Comparison of ENCODE assay signal across 19 cellular contexts in genomic region chr1:35657851-35658250, GRCh38.
"Had no signal": no experiment of that assay in that cellular context is flagged by ENCODE, and none has a peak within 500 bp of the region (broad histone marks: within the 10 kb centered on the region; RNA-seq: fewer than 3 reads in every experiment).

No MANE protein-coding gene starts in this region.

- H3K4me1 Mint-ChIP-seq: activated CD4-positive, alpha-beta memory T cell treated with anti-CD3 and anti-CD28 coated beads, Interleukin-2, amount 10 ng/mL, durations not matched to agents 7 days and 5 days; brain; nephron had no signal

- H3K4me3 ChIP-seq: heart left ventricle, pancreas, right lobe of liver, skin epidermis, transverse colon had no signal

- H3K9me3 Mint-ChIP-seq: activated CD4-positive, alpha-beta memory T cell treated with anti-CD3 and anti-CD28 coated beads, Interleukin-2, amount 10 ng/mL, durations not matched to agents 7 days and 5 days; nephron had no signal

- H3K4me1 ChIP-seq: heart left ventricle, pancreas, right lobe of liver, transverse colon had no signal

- ATAC-seq: activated naive CD4-positive, alpha-beta T cell treated with anti-CD3 and anti-CD28 coated beads, Interleukin-2, amount 50 U/mL, for 72 hours; heart left ventricle; left cardiac atrium; pancreas; right lobe of liver had no signal

- H3K27ac ChIP-seq: heart left ventricle, pancreas, right lobe of liver, skin epidermis, transverse colon had no signal

- H3K36me3 ChIP-seq: heart left ventricle, pancreas, right lobe of liver, transverse colon had no signal

- DNase-seq: activated CD4-positive, alpha-beta memory T cell treated with anti-CD3 and anti-CD28 coated beads, Interleukin-2, amount 10 ng/mL, durations not matched to agents 7 days and 5 days; activated CD4-positive, alpha-beta T cell treated with anti-CD3 and anti-CD28 coated beads for 48 hours; activated T-cell treated with anti-CD3 and anti-CD28 coated beads, Interleukin-2, amount 50 U/mL, for 1 hour; aorta; effector CD4-positive, alpha-beta T cell; heart left ventricle; left cardiac atrium; pancreas; right lobe of liver; stimulated activated CD4-positive, alpha-beta T cell treated with anti-CD3 and anti-CD28 coated beads, Interleukin-1b, Interleukin-23, amount 100 ng/mL, for 48 hours; T-helper 9 cell; transverse colon had no signal

- H3K27me3 ChIP-seq: pancreas, right lobe of liver, transverse colon had no signal

- FAIRE-seq: endometrium, islet of Langerhans, pancreas, urothelium cell line had no signal

- H3K4me3 Mint-ChIP-seq: activated CD4-positive, alpha-beta memory T cell treated with anti-CD3 and anti-CD28 coated beads, Interleukin-2, amount 10 ng/mL, durations not matched to agents 7 days and 5 days; brain; nephron had no signal

- H3K27ac Mint-ChIP-seq: activated CD4-positive, alpha-beta memory T cell treated with anti-CD3 and anti-CD28 coated beads, Interleukin-2, amount 10 ng/mL, durations not matched to agents 7 days and 5 days; activated naive CD4-positive, alpha-beta T cell treated with anti-CD3 and anti-CD28 coated beads, Interleukin-2, amount 50 U/mL, for 72 hours; brain; nephron had no signal

- H3K9me3 ChIP-seq: heart left ventricle, pancreas, right lobe of liver, transverse colon had no signal
